ENCODE assay signal across 11 cellular contexts in the genomic region with DNA sequence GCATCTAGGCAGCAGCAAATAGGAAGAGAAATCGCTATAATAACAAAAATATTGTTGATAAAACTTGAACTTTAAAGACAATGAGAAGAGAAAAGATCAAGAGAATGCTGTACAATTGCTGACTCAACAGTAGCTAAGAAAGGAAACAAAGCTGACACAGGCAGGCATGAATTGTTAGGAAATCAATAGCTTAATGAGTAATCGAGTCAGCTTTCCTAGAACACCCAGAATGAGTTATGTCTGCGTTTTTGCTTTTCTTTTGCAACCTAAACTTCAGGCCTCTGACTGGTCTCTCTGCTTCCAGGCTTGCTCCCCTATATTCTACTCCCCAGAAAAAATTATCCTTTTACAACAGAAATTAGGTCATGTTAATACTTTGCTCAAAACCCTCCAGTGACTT.
A peak's percentile ranks its signal among the peaks of the same experiment; 100 is the strongest.
DNase-seq lines count a peak whose midpoint lies in the region; ATAC-seq and TF ChIP-seq lines count a peak whose summit lies in the region.
"Had no signal": no experiment of that assay in that cellular context is flagged by ENCODE, and none has a peak within 500 bp of the region (broad histone marks: within the 10 kb centered on the region; RNA-seq: fewer than 3 reads in every experiment).

No MANE protein-coding gene starts in this region.

- H2AFZ ChIP-seq in osteoblast (ENCODE audit: low read length): no peak overlapping the region

- H3K27ac Mint-ChIP-seq in activated CD8-positive, alpha-beta T cell treated with anti-CD3 and anti-CD28 coated beads, Interleukin-2, amount 10 ng/mL, durations not matched to agents 7 days and 5 days: no peak overlapping the region
- H3K27ac Mint-ChIP-seq: activated naive CD8-positive, alpha-beta T cell treated with anti-CD3 and anti-CD28 coated beads, Interleukin-2, amount 10 ng/mL, durations not matched to agents 7 days and 5 days had no signal

- H3K9me3 ChIP-seq in osteoblast (ENCODE audit: low read depth, low read length): no peaks in the 10 kb centered on the region
- no peaks in the 10 kb centered on the region for H3K9me3 ChIP-seq in A673 (ENCODE audit: low read depth, low read length, poor library complexity, severe bottlenecking)

- no peak for ATAC-seq in activated CD8-positive, alpha-beta T cell treated with anti-CD3 and anti-CD28 coated beads, Interleukin-2, amount 10 ng/mL, durations not matched to agents 7 days and 5 days

- no peaks in the 10 kb centered on the region for H3K36me3 Mint-ChIP-seq in activated CD8-positive, alpha-beta T cell treated with anti-CD3 and anti-CD28 coated beads, Interleukin-2, amount 10 ng/mL, durations not matched to agents 7 days and 5 days (ENCODE audit: low read depth)
- H3K36me3 Mint-ChIP-seq: activated naive CD8-positive, alpha-beta T cell treated with anti-CD3 and anti-CD28 coated beads, Interleukin-2, amount 10 ng/mL, durations not matched to agents 7 days and 5 days had no signal

- peak overlapping the region; percentile 17 for H3K4me2 ChIP-seq in osteoblast (ENCODE audit: insufficient read depth, low read length)

- POLR2A ChIA-PET in A673 (lab: Charles Lee; ENCODE audit: low non-redundant PET): no interaction called here
- POLR2A ChIA-PET in activated CD8-positive, alpha-beta T cell treated with anti-CD3 and anti-CD28 coated beads, Interleukin-2, amount 10 ng/mL, durations not matched to agents 7 days and 5 days (lab: Charles Lee): no interaction called here

- no peaks in the 10 kb centered on the region for H3K36me3 ChIP-seq in osteoblast (ENCODE audit: insufficient read depth, low read length)
- no peaks in the 10 kb centered on the region for H3K36me3 ChIP-seq in A673 (ENCODE audit: insufficient read depth, low read length, poor library complexity, severe bottlenecking)

- TF ChIP-seq CTCF in fibroblast of the aortic adventitia (IDR thresholded peaks at IDR 0.05; ENCODE audit: insufficient read depth, low read length): no peak
- TF ChIP-seq CTCF in osteoblast (IDR thresholded peaks at IDR 0.05; ENCODE audit: extremely low read depth, low read depth, low read length): no peak
- no peak for TF ChIP-seq CTCF in A673 (conservative IDR thresholded peaks at IDR 0.05; ENCODE audit: low read depth, low read length)

- BruUV-seq in A673 (replicated peaks; lab: Mats Ljungman, UMichigan): no TSS peak

- H3K4me1 ChIP-seq in osteoblast (ENCODE audit: insufficient read depth, low read length) (peaks cover 33% of the 10 kb centered on the region), A673 (ENCODE audit: insufficient read depth, low read length, poor library complexity, severe bottlenecking) (no peaks in the 10 kb centered on the region)

- CTCF ChIA-PET in A673 (lab: Charles Lee): no interaction called here
- CTCF ChIA-PET in activated CD8-positive, alpha-beta T cell treated with anti-CD3 and anti-CD28 coated beads, Interleukin-2, amount 10 ng/mL, durations not matched to agents 7 days and 5 days (lab: Charles Lee): no interaction called here

- H3K27me3 Mint-ChIP-seq in activated CD8-positive, alpha-beta T cell treated with anti-CD3 and anti-CD28 coated beads, Interleukin-2, amount 10 ng/mL, durations not matched to agents 7 days and 5 days (ENCODE audit: low read depth): peaks cover 12% of the 10 kb centered on the region

- no peaks in the 10 kb centered on the region for H4K20me1 ChIP-seq in osteoblast (ENCODE audit: insufficient read depth, low read length)

- no peaks in the 10 kb centered on the region for H3K27me3 ChIP-seq in osteoblast (ENCODE audit: insufficient read depth, low read length)
- H3K27me3 ChIP-seq in A673 (replicated peaks; ENCODE audit: insufficient read depth, low read depth, low read length, poor library complexity): no peaks in the 10 kb centered on the region

- H3K79me2 ChIP-seq in osteoblast (ENCODE audit: insufficient read depth, low read length): no peaks in the 10 kb centered on the region

- H3K27ac ChIP-seq in osteoblast (ENCODE audit: low read depth, low read length) (peak overlapping the region; percentile 44), A673 (ENCODE audit: low read depth, low read length, poor library complexity, severe bottlenecking) (no peak overlapping the region)

- intact Hi-C loops in A673 (cut with micrococcal nuclease; ENCODE audit: unreplicated experiment): no loop called here

- H3K4me3 ChIP-seq in fibroblast of the aortic adventitia (ENCODE audit: low read depth, low read length): no peak overlapping the region
- no peak overlapping the region for H3K4me3 ChIP-seq in osteoblast (ENCODE audit: insufficient read depth, low read length)
- H3K4me3 ChIP-seq in A673 (ENCODE audit: low read depth, low read length, poor library complexity, severe bottlenecking): no peak overlapping the region

- H3K4me3 Mint-ChIP-seq in activated CD8-positive, alpha-beta T cell treated with anti-CD3 and anti-CD28 coated beads, Interleukin-2, amount 10 ng/mL, durations not matched to agents 7 days and 5 days: no peak overlapping the region
- H3K4me3 Mint-ChIP-seq: activated naive CD8-positive, alpha-beta T cell treated with anti-CD3 and anti-CD28 coated beads, Interleukin-2, amount 10 ng/mL, durations not matched to agents 7 days and 5 days had no signal

- no peaks in the 10 kb centered on the region for H3K9me3 Mint-ChIP-seq in activated CD8-positive, alpha-beta T cell treated with anti-CD3 and anti-CD28 coated beads, Interleukin-2, amount 10 ng/mL, durations not matched to agents 7 days and 5 days (ENCODE audit: insufficient read depth)
- H3K9me3 Mint-ChIP-seq: activated naive CD8-positive, alpha-beta T cell treated with anti-CD3 and anti-CD28 coated beads, Interleukin-2, amount 10 ng/mL, durations not matched to agents 7 days and 5 days had no signal

- H3K4me1 Mint-ChIP-seq in activated CD8-positive, alpha-beta T cell treated with anti-CD3 and anti-CD28 coated beads, Interleukin-2, amount 10 ng/mL, durations not matched to agents 7 days and 5 days (ENCODE audit: low read depth): no peaks in the 10 kb centered on the region
- H3K4me1 Mint-ChIP-seq: activated naive CD8-positive, alpha-beta T cell treated with anti-CD3 and anti-CD28 coated beads, Interleukin-2, amount 10 ng/mL, durations not matched to agents 7 days and 5 days had no signal

- DNase-seq in GM03348 (ENCODE audit: low spot score) (peak; percentile 62), RPMI7951 (ENCODE audit: low read depth) (peak; percentile 35), fibroblast of the aortic adventitia (ENCODE audit: low read depth) (peak; percentile 72), osteoblast (ENCODE audit: insufficient read length, low spot score, missing footprints) (no peak), NCI-H82 treated with DMSO at 0.1 percent for 48 hours (lab: John Stamatoyannopoulos, UW; ENCODE audit: unreplicated experiment) (no peak), A673 (ENCODE audit: low spot score) (no peak)
- DNase-seq in activated effector memory CD4-positive, alpha-beta T cell treated with Interleukin-2 at 50 U/mL for 16 hours: no peak
- no peak for DNase-seq in activated CD8-positive, alpha-beta T cell treated with anti-CD3 and anti-CD28 coated beads, Interleukin-2, amount 10 ng/mL, durations not matched to agents 7 days and 5 days
- DNase-seq: activated CD4-positive, alpha-beta T cell treated with anti-CD3 and anti-CD28 coated beads, Interleukin-2, amount 50 U/mL, for 48 hours; activated naive CD8-positive, alpha-beta T cell treated with anti-CD3 and anti-CD28 coated beads, Interleukin-2, amount 10 ng/mL, durations not matched to agents 7 days and 5 days; stimulated activated CD4-positive, alpha-beta T cell treated with anti-CD3 and anti-CD28 coated beads, Interleukin-12 subunit alpha, Interleukin-12 subunit beta, amount 100 ng/mL, for 4 hours had no signal

Comparison
In these comparisons a context has a peak if more than half of its experiments do, and no peak if none do; other contexts are left out.
1. DNase-seq: peak in GM03348 (single experiment), RPMI7951 (single experiment) and fibroblast of the aortic adventitia (single experiment); none in osteoblast (single experiment), NCI-H82 treated with DMSO at 0.1 percent for 48 hours (single experiment), activated effector memory CD4-positive, alpha-beta T cell treated with Interleukin-2 at 50 U/mL for 16 hours (single experiment), A673 (single experiment) and activated CD8-positive, alpha-beta T cell treated with anti-CD3 and anti-CD28 coated beads, Interleukin-2, amount 10 ng/mL, durations not matched to agents 7 days and 5 days (single experiment).